Comparison of ENCODE assay signal across 22 cellular contexts in the genomic region with DNA sequence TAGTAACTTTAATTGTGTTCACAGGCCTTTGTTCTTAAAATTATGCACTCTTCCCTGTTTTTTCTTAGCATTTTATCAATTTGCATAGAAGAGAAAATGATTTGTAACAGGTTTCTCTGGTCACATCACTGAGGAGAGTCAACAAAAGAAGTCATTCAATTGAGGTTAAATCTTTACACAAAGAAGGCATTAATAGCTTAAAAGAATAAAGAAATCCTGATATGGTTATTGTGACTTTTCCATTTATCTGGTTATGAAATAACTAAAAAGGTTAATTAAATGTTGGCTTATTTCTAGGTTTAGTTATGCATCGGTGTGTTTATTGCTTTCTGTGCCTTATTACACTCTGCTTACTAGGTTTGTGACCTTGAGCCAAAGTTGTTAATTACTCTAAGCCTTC.
"Had no signal": no experiment of that assay in that cellular context is flagged by ENCODE, and none has a peak within 500 bp of the region (broad histone marks: within the 10 kb centered on the region; RNA-seq: fewer than 3 reads in every experiment).

No MANE protein-coding gene starts in this region.

- ATAC-seq: activated CD8-positive, alpha-beta T cell treated with anti-CD3 and anti-CD28 coated beads for 36 hours; activated T-cell treated with anti-CD3 and anti-CD28 coated beads, Interleukin-2, amount 50 U/mL, for 72 hours; Right ventricle myocardium inferior; T-cell had no signal

- H3K4me3 Mint-ChIP-seq: activated CD8-positive, alpha-beta T cell treated with anti-CD3 and anti-CD28 coated beads for 36 hours; activated naive CD4-positive, alpha-beta T cell treated with anti-CD3 and anti-CD28 coated beads, Interleukin-2, amount 10 ng/mL, durations not matched to agents 7 days and 5 days; activated naive CD8-positive, alpha-beta T cell treated with anti-CD3 and anti-CD28 coated beads for 36 hours; activated T-cell treated with anti-CD3 and anti-CD28 coated beads, Interleukin-2, amount 50 U/mL, for 72 hours; T-cell had no signal

- H3K36me3 Mint-ChIP-seq: activated naive CD4-positive, alpha-beta T cell treated with anti-CD3 and anti-CD28 coated beads, Interleukin-2, amount 10 ng/mL, durations not matched to agents 7 days and 5 days; activated naive CD8-positive, alpha-beta T cell treated with anti-CD3 and anti-CD28 coated beads for 36 hours; T-cell had no signal

- DNase-seq: activated CD4-positive, alpha-beta T cell treated with anti-CD3 and anti-CD28 coated beads for 4 hours; activated CD8-positive, alpha-beta memory T cell treated with anti-CD3 and anti-CD28 coated beads, Interleukin-2, amount 50 U/mL, for 4 hours; activated CD8-positive, alpha-beta T cell treated with anti-CD3 and anti-CD28 coated beads for 36 hours; activated gamma-delta T cell treated with Interleukin-2 at 50 U/mL for 16 hours; activated naive CD4-positive, alpha-beta T cell treated with anti-CD3 and anti-CD28 coated beads, Interleukin-2, amount 10 ng/mL, durations not matched to agents 7 days and 5 days; activated naive CD8-positive, alpha-beta T cell treated with anti-CD3 and anti-CD28 coated beads for 36 hours; activated T-cell treated with anti-CD3 and anti-CD28 coated beads, Interleukin-2, amount 50 U/mL, for 72 hours; caudate nucleus; Kasumi-1; NCI-H1436 treated with DMSO at 0.1 percent for 48 hours; NCI-H187; NCI-H2081; NCI-H446; NCI-H524; NCI-H774; RPMI8226; T-cell; T-helper 2 cell; T1000 had no signal

- H3K4me1 Mint-ChIP-seq: activated naive CD4-positive, alpha-beta T cell treated with anti-CD3 and anti-CD28 coated beads, Interleukin-2, amount 10 ng/mL, durations not matched to agents 7 days and 5 days had no signal

- H3K27ac Mint-ChIP-seq: activated CD8-positive, alpha-beta T cell treated with anti-CD3 and anti-CD28 coated beads for 36 hours; activated naive CD4-positive, alpha-beta T cell treated with anti-CD3 and anti-CD28 coated beads, Interleukin-2, amount 10 ng/mL, durations not matched to agents 7 days and 5 days; activated naive CD8-positive, alpha-beta T cell treated with anti-CD3 and anti-CD28 coated beads for 36 hours; activated T-cell treated with anti-CD3 and anti-CD28 coated beads, Interleukin-2, amount 50 U/mL, for 72 hours; activated T-helper 2 cell treated with anti-CD3 and anti-CD28 coated beads, Interferon-gamma antibody, Interleukin-2, Interleukin-4, amounts not matched to agents 10 μg/mL and 5 μg/mL and 100 μg/mL, durations not matched to agents 14 hours and 24 hours and 36 hours; T-cell had no signal

- H3K27ac ChIP-seq: SK-N-MC had no signal

- H3K4me3 ChIP-seq: SK-N-MC had no signal

- H3K27me3 Mint-ChIP-seq: activated CD8-positive, alpha-beta T cell treated with anti-CD3 and anti-CD28 coated beads for 36 hours; T-cell had no signal

- H3K9me3 Mint-ChIP-seq: activated CD8-positive, alpha-beta T cell treated with anti-CD3 and anti-CD28 coated beads for 36 hours; activated naive CD4-positive, alpha-beta T cell treated with anti-CD3 and anti-CD28 coated beads, Interleukin-2, amount 10 ng/mL, durations not matched to agents 7 days and 5 days; activated naive CD8-positive, alpha-beta T cell treated with anti-CD3 and anti-CD28 coated beads for 36 hours; activated T-cell treated with anti-CD3 and anti-CD28 coated beads, Interleukin-2, amount 50 U/mL, for 72 hours; activated T-helper 2 cell treated with anti-CD3 and anti-CD28 coated beads, Interferon-gamma antibody, Interleukin-2, Interleukin-4, amounts not matched to agents 10 μg/mL and 5 μg/mL and 100 μg/mL, durations not matched to agents 14 hours and 24 hours and 36 hours; T-cell had no signal
